ENCODE assay signal across 7 cellular contexts in the genomic region with DNA sequence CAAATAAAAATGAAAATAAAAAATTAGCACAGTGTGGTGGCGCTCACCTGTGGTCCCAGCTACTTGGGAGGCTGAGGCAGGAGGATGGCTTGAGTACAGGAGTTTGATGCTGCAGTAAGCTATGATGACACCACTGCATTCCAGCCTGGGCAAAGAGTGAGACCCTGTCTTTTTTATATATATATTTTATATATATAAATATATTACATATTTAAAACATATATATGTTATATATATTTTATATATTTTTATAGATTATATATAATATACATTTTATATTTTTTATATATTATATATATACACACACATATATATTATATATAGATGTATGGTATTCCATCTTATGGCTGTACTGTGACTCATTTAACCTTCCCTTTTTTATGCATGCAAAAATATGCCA.
"Had no signal": no experiment of that assay in that cellular context is flagged by ENCODE, and none has a peak within 500 bp of the region (broad histone marks: within the 10 kb centered on the region; RNA-seq: fewer than 3 reads in every experiment).

No MANE protein-coding gene starts in this region.

- H3K27ac Mint-ChIP-seq: GM23338, H9 had no signal

- ATAC-seq: GM23338, K562 had no signal

- H3K4me3 ChIP-seq: GM23338, K562 had no signal

- FAIRE-seq: H1, H54, K562 had no signal

- H3K9me3 Mint-ChIP-seq: GM23338, H9 had no signal

- H3K4me2 ChIP-seq: GM23338 had no signal

- H3K4me3 Mint-ChIP-seq: GM23338, H9 had no signal

- H3K4me1 Mint-ChIP-seq: H9 had no signal

- H2AFZ ChIP-seq: GM23338 had no signal

- DNase-seq: H9, HCEC 1CT, IMR-90 had no signal
